ENCODE assay signal across 8 cellular contexts in the genomic region with DNA sequence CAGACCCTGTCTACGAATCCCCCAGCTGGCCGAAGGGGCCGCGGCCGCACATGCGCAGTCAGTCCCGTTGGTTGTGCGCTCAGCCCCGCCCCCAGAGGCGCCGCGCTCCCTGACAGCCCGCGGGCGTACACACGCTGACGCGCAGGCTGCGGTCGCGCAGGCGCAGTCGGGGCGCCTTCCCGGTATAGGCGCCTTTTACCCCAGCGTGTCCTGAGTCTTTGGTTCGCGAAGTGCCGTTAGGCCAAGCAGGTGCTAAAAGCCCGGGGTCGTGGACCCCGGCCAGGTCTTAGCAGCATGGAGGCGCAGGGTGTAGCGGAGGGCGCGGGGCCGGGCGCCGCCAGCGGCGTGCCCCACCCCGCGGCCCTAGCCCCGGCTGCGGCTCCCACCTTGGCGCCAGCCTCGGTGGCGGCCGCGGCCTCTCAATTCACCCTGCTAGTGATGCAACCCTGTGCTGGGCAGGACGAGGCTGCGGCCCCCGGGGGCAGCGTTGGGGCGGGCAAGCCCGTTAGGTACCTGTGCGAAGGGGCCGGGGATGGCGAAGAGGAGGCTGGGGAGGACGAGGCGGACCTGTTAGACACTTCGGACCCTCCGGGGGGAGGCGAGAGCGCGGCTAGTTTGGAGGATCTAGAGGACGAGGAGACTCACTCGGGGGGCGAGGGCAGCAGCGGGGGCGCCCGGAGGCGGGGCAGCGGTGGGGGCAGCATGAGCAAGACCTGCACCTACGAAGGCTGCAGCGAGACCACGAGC. TPM values are rescaled to one million over a fixed set of nuclear protein-coding genes. Genes with fewer than 3 reads are reported as not detected.
DNase-seq lines count a peak whose midpoint lies in the region; ATAC-seq and TF ChIP-seq lines count a peak whose summit lies in the region.

A gene with protein sequence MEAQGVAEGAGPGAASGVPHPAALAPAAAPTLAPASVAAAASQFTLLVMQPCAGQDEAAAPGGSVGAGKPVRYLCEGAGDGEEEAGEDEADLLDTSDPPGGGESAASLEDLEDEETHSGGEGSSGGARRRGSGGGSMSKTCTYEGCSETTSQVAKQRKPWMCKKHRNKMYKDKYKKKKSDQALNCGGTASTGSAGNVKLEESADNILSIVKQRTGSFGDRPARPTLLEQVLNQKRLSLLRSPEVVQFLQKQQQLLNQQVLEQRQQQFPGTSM (plus strand): TSS at position 159 of the 747 bp plus-strand sequence. CDS start 136 bp downstream, at position 295.

- H3K27me3 ChIP-seq in foreskin keratinocyte (peaks cover 1% of the 10 kb centered on the region), neuronal stem cell (ENCODE audit: control insufficient read depth in 3 of 3, insufficient read depth in 3 of 3, low read depth in 1 of 3, low read length in 3 of 3) (no peaks in the 10 kb centered on the region), subcutaneous abdominal adipose tissue (ENCODE audit: control insufficient read depth in 5 of 5, insufficient read depth in 4 of 5, low read length in 5 of 5) (no peaks in the 10 kb centered on the region)

- no peak within 1 kb of the TSS for H3K27ac ChIP-seq in foreskin keratinocyte
- peak within 1 kb of the TSS; percentile 49 for H3K27ac ChIP-seq in neuronal stem cell (replicated peaks; ENCODE audit: low read length)
- peak within 1 kb of the TSS; percentile 55 for H3K27ac ChIP-seq in subcutaneous abdominal adipose tissue (ENCODE audit: low read depth, low read length)

- H2BK5ac ChIP-seq in neuronal stem cell (ENCODE audit: low read length) = peak within 1 kb of the TSS; percentile 60

- no peak for TF ChIP-seq CTCF in LNCaP clone FGC (IDR thresholded peaks at IDR 0.05; ENCODE audit: control insufficient read depth, extremely low read depth, insufficient read depth)
- peak; percentile 10 for TF ChIP-seq CTCF in foreskin keratinocyte (conservative IDR thresholded peaks at IDR 0.05)

- H3K79me1 ChIP-seq in neuronal stem cell (ENCODE audit: low read depth, low read length) = peaks cover 2% of the 10 kb centered on the region

- peak within 1 kb of the TSS; percentile 92 for H3K4me2 ChIP-seq in neuronal stem cell (ENCODE audit: insufficient read depth, low read length, poor library complexity, severe bottlenecking)

- H3K23ac ChIP-seq in neuronal stem cell (ENCODE audit: low read depth, low read length, poor library complexity) = peak within 1 kb of the TSS; percentile 90

- peak; percentile 76 for DNase-seq in GOT3 (lab: John Stamatoyannopoulos, UW)
- DNase-seq in LNCaP clone FGC (ENCODE audit: low read depth) = peak; percentile 17
- DNase-seq in SIG-M5 (lab: John Stamatoyannopoulos, UW) = peak; percentile 21
- peak; percentile 87 for DNase-seq in activated gamma-delta T cell (lab: John Stamatoyannopoulos, UW)
- peak; percentile 30 to 63 for DNase-seq in foreskin keratinocyte
- DNase-seq in neuronal stem cell (ENCODE audit: low spot score) = peak; percentile 90

- peak; percentile 92 for ATAC-seq in foreskin keratinocyte

- peak within 1 kb of the TSS; percentile 19 for H4K8ac ChIP-seq in neuronal stem cell (ENCODE audit: low read depth, low read length)

- peak within 1 kb of the TSS; percentile 54 for H2AK5ac ChIP-seq in neuronal stem cell (ENCODE audit: low read depth, low read length)

- peak within 1 kb of the TSS; percentile 91 for H3K14ac ChIP-seq in neuronal stem cell (ENCODE audit: low read length)

- no peak within 1 kb of the TSS for H2BK120ac ChIP-seq in neuronal stem cell (ENCODE audit: low read depth, low read length)

- H4K91ac ChIP-seq in neuronal stem cell (ENCODE audit: low read depth, low read length, poor library complexity) = no peak within 1 kb of the TSS

- H2AFZ ChIP-seq in neuronal stem cell (ENCODE audit: low read length) = peak within 1 kb of the TSS; percentile 98

- no peak within 1 kb of the TSS for H2BK15ac ChIP-seq in neuronal stem cell (ENCODE audit: low read length)

- H3K9me3 ChIP-seq in ES-I3 (ENCODE audit: control insufficient read depth, insufficient read depth, low read length) (no peaks in the 10 kb centered on the region), neuronal stem cell (replicated peaks in 1 of 2; ENCODE audit: control insufficient read depth in 2 of 2, insufficient read depth in 1 of 2, low read depth in 1 of 2, low read length in 2 of 2) (no peaks in the 10 kb centered on the region), subcutaneous abdominal adipose tissue (ENCODE audit: control insufficient read depth in 5 of 5, low read length in 5 of 5) (no peaks in the 10 kb centered on the region)

- no peak within 1 kb of the TSS for H2BK12ac ChIP-seq in neuronal stem cell (ENCODE audit: low read length)

- H3K4me1 ChIP-seq in ES-I3 (ENCODE audit: insufficient read depth, low read length) = peaks cover 4% of the 10 kb centered on the region
- H3K4me1 ChIP-seq in foreskin keratinocyte = peaks cover 6% of the 10 kb centered on the region
- peaks cover 0 to 2% of the 10 kb centered on the region in 2 donors for H3K4me1 ChIP-seq in neuronal stem cell (ENCODE audit: control insufficient read depth in 2 of 2, insufficient read depth in 1 of 2, low read depth in 1 of 2, low read length in 2 of 2)
- peaks cover 10 to 32% (median 27%) of the 10 kb centered on the region in 5 donors for H3K4me1 ChIP-seq in subcutaneous abdominal adipose tissue (ENCODE audit: control insufficient read depth in 5 of 5, insufficient read depth in 5 of 5, low read length in 5 of 5)

- H3K36me3 ChIP-seq in ES-I3 (ENCODE audit: insufficient read depth, low read length) = no peaks in the 10 kb centered on the region
- peaks cover 0 to 9% of the 10 kb centered on the region in 2 donors for H3K36me3 ChIP-seq in neuronal stem cell (replicated peaks in 1 of 2; ENCODE audit: control insufficient read depth in 2 of 2, insufficient read depth in 2 of 2, low read length in 2 of 2)
- peaks cover 0 to 6% (median 0%) of the 10 kb centered on the region in 5 donors for H3K36me3 ChIP-seq in subcutaneous abdominal adipose tissue (ENCODE audit: control insufficient read depth in 5 of 5, insufficient read depth in 5 of 5, low read length in 5 of 5)

- no peak within 1 kb of the TSS for H3K4ac ChIP-seq in neuronal stem cell (ENCODE audit: low read length)

- H3K18ac ChIP-seq in neuronal stem cell (ENCODE audit: low read length) = peak within 1 kb of the TSS; percentile 96

- H3K9ac ChIP-seq in ES-I3 (ENCODE audit: low read depth, low read length) = peak within 1 kb of the TSS; percentile 92
- peak within 1 kb of the TSS; percentile 89 for H3K9ac ChIP-seq in neuronal stem cell (ENCODE audit: low read depth, low read length, poor library complexity)
- H3K9ac ChIP-seq in subcutaneous abdominal adipose tissue (ENCODE audit: low read length in 5 of 5) = peak within 1 kb of the TSS; percentile 64 to 91 (median 83)

- no CpG with 5 or more reads among the region's 78 CpGs for WGBS in neuronal stem cell (ENCODE audit: extremely low coverage in 2 of 2, insufficient read length in 2 of 2, insufficient replicate concordance in 1 of 2), 2 donors

- H3K4me3 ChIP-seq in LNCaP clone FGC (ENCODE audit: low read depth, low read length) = peak within 1 kb of the TSS; percentile 70
- peak within 1 kb of the TSS; percentile 75 to 93 for H3K4me3 ChIP-seq in neuronal stem cell (ENCODE audit: low read length in 2 of 2)
- peak within 1 kb of the TSS; percentile 76 to 96 (median 81) for H3K4me3 ChIP-seq in subcutaneous abdominal adipose tissue (ENCODE audit: low read depth in 1 of 5, low read length in 5 of 5)

RNA-seq across cellular contexts. Expression of the gene that starts here (rescaled TPM):
- total RNA-seq in foreskin keratinocyte = 1.9 and 2.1 TPM in 2 replicates
- 1.9 and 2.3 TPM in 2 replicates for polyA plus RNA-seq in foreskin keratinocyte
- 15.0 TPM for polyA plus RNA-seq in neuronal stem cell (2013, experiment 1 of 2)
- 14.3 TPM for polyA plus RNA-seq in neuronal stem cell (2013, experiment 2 of 2)

Comparison
In these comparisons a context has a peak if more than half of its experiments do, and no peak if none do; other contexts are left out.
1. DNase-seq: peak in every context shown above with its lines; median percentile 90 in neuronal stem cell; 87 in activated gamma-delta T cell; 76 in GOT3; 46 in foreskin keratinocyte; 21 in SIG-M5; 17 in LNCaP clone FGC.